1 cellular context compared by ENCODE assay signal in the genomic region with DNA sequence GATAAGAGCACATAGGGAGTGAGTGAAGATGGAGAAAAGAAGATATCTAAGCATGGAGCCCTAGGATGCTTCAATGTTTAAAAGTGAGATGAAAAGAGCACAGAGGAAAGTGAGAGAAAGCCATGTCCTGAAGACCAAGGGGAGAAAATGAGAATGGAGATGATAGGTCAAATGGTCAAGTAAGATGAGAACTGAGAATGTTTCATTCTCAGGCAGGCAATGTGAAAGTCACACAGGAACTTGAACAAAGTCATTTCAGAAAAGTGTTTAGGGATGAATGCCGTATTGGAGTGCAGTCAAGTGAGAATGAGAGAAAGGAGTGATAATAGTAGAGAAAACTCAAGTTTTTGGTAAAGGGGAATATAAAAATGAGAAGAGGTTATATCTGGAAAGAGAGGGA.
TF ChIP-seq lines count a peak whose summit lies in the region.

No MANE protein-coding gene starts in this region.

TF ChIP-seq in GM12878, 131 proteins besides CTCF, POLR2A, EP300 and RAD21 (continued from another document):
- TF ChIP-seq, protein P1, sequence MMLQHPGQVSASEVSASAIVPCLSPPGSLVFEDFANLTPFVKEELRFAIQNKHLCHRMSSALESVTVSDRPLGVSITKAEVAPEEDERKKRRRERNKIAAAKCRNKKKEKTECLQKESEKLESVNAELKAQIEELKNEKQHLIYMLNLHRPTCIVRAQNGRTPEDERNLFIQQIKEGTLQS (IDR thresholded peaks at IDR 0.05; ENCODE audit: borderline replicate concordance, extremely low read depth, low read depth, low read length), result no peak
- TF ChIP-seq EZH2 (IDR thresholded peaks at IDR 0.05; ENCODE audit: borderline replicate concordance, control insufficient read depth, low read depth, low read length) (no peak), PAX8 (IDR thresholded peaks at IDR 0.05) (no peak), NR2C2 (IDR thresholded peaks at IDR 0.05; ENCODE audit: borderline replicate concordance, control insufficient read depth, insufficient read length, low read depth) (no peak), ZNF217 (IDR thresholded peaks at IDR 0.05) (no peak), SRF (IDR thresholded peaks at IDR 0.05; ENCODE audit: low read depth in 2 of 2, low read length in 2 of 2) (no peak)
- TF ChIP-seq, protein P2, sequence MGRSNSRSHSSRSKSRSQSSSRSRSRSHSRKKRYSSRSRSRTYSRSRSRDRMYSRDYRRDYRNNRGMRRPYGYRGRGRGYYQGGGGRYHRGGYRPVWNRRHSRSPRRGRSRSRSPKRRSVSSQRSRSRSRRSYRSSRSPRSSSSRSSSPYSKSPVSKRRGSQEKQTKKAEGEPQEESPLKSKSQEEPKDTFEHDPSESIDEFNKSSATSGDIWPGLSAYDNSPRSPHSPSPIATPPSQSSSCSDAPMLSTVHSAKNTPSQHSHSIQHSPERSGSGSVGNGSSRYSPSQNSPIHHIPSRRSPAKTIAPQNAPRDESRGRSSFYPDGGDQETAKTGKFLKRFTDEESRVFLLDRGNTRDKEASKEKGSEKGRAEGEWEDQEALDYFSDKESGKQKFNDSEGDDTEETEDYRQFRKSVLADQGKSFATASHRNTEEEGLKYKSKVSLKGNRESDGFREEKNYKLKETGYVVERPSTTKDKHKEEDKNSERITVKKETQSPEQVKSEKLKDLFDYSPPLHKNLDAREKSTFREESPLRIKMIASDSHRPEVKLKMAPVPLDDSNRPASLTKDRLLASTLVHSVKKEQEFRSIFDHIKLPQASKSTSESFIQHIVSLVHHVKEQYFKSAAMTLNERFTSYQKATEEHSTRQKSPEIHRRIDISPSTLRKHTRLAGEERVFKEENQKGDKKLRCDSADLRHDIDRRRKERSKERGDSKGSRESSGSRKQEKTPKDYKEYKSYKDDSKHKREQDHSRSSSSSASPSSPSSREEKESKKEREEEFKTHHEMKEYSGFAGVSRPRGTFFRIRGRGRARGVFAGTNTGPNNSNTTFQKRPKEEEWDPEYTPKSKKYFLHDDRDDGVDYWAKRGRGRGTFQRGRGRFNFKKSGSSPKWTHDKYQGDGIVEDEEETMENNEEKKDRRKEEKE (IDR thresholded peaks at IDR 0.05), result no peak
